8 cellular contexts compared by ENCODE assay signal in genomic region chr19:35040826-35041547, GRCh38. TPM values are rescaled to one million over a fixed set of nuclear protein-coding genes. Genes with fewer than 3 reads are reported as not detected.
DNase-seq lines count a peak whose midpoint lies in the region; ATAC-seq and TF ChIP-seq lines count a peak whose summit lies in the region.

No MANE protein-coding gene starts in this region.

- ATAC-seq in activated B cell treated with CpG ODN at 0.5 μM for 24 hours (ENCODE audit: low read depth) (no peak), Right ventricle myocardium inferior (peak; percentile 86), GM19328 (IDR thresholded peaks at IDR 0.05; ENCODE audit: unreplicated experiment) (no peak)

- peaks cover 2% of the 10 kb centered on the region; the same call in 1 of the 2 replicates for H3K36me3 ChIP-seq in Caco-2 (ENCODE audit: control insufficient read depth, insufficient read depth, low read length)

- CTCF ChIA-PET in Caco-2 (lab: Charles Lee) = interaction anchor here (0.5 to 1.0 kb wide), 5 partner anchors 15 to 652 kb away, joined by 3 to 6 read pairs (median 3); partner anchors contain the start of genes GRAMD1A and LGI4
- CTCF ChIA-PET in activated B cell treated with CpG ODN at 0.5 μM for 24 hours (lab: Charles Lee) = no interaction called here

- H3K4me1 Mint-ChIP-seq in Caco-2 (ENCODE audit: low read depth, unreplicated experiment) (peaks cover 25% of the 10 kb centered on the region), activated B cell treated with CpG ODN at 0.5 μM for 24 hours (peaks cover 55% of the 10 kb centered on the region)

- POLR2A ChIA-PET in Caco-2 (lab: Charles Lee) (interaction anchor here (1.0 kb wide), 1 partner anchor 34 kb away, joined by 10 read pairs; no protein-coding TSS in a partner anchor), activated B cell treated with CpG ODN at 0.5 μM for 24 hours (lab: Charles Lee) (no interaction called here)

- intact Hi-C loops in Caco-2 (cut with micrococcal nuclease; ENCODE audit: unreplicated experiment) = loop anchor here (1.0 to 10.0 kb wide), 4 partner anchors 10 to 196 kb away; no protein-coding TSS in a partner anchor
- intact Hi-C loops in activated B cell treated with CpG ODN at 0.5 μM for 24 hours (cut with micrococcal nuclease) = no loop called here
- intact Hi-C loops in Right ventricle myocardium inferior (cut with DNase I) = loop anchor here (5.0 to 10.0 kb wide), 3 partner anchors 101 to 306 kb away; partner anchors contain the start of genes FXYD7, USF2 and ZNF181

- peak overlapping the region; percentile 90 for H3K27ac Mint-ChIP-seq in Caco-2 (ENCODE audit: unreplicated experiment)
- no peak overlapping the region for H3K27ac Mint-ChIP-seq in activated B cell treated with CpG ODN at 0.5 μM for 24 hours

- peak overlapping the region; percentile 57 for H3K4me3 ChIP-seq in Caco-2 (ENCODE audit: low read depth, low read length)

- peaks cover 36% of the 10 kb centered on the region for H3K4me1 ChIP-seq in Caco-2

- no peaks in the 10 kb centered on the region for H3K27me3 ChIP-seq in Caco-2 (replicated peaks; ENCODE audit: control insufficient read depth, insufficient read depth, low read length)

- H3K4me3 Mint-ChIP-seq in Caco-2 (ENCODE audit: unreplicated experiment) (peak overlapping the region; percentile 89), activated B cell treated with CpG ODN at 0.5 μM for 24 hours (peak overlapping the region; percentile 82)

- H3K27me3 Mint-ChIP-seq in Caco-2 (ENCODE audit: insufficient read depth, unreplicated experiment) (no peaks in the 10 kb centered on the region), activated B cell treated with CpG ODN at 0.5 μM for 24 hours (peaks cover 3% of the 10 kb centered on the region)

- peaks cover 23% of the 10 kb centered on the region for H3K36me3 Mint-ChIP-seq in Caco-2 (ENCODE audit: insufficient read depth, unreplicated experiment)
- no peaks in the 10 kb centered on the region for H3K36me3 Mint-ChIP-seq in activated B cell treated with CpG ODN at 0.5 μM for 24 hours (ENCODE audit: low read depth)

- peak; percentile 94 to 97 for DNase-seq in Caco-2
- no peak for DNase-seq in activated B cell treated with CpG ODN at 0.5 μM for 24 hours
- peak; percentile 96 for DNase-seq in Right ventricle myocardium inferior (ENCODE audit: missing footprints)
- peak in 43 of 56 donors; percentile 4 to 83 (median 44) for DNase-seq in nucleus accumbens (lab: John Stamatoyannopoulos, UW)
- DNase-seq in NCI-H345 treated with DMSO at 0.1 percent for 48 hours (lab: John Stamatoyannopoulos, UW; ENCODE audit: unreplicated experiment) = no peak
- no peak for DNase-seq in NAMALWA (ENCODE audit: low spot score)
- DNase-seq in NCI-H2081 (lab: John Stamatoyannopoulos, UW) = no peak

- TF ChIP-seq CTCF in Caco-2 (IDR thresholded peaks at IDR 0.05; ENCODE audit: insufficient read depth in 1 of 2, low read depth in 1 of 2, low read length in 1 of 2, severe bottlenecking in 1 of 2, unreplicated experiment in 1 of 2) (no peak), activated B cell treated with CpG ODN at 0.5 μM for 24 hours (IDR thresholded peaks at IDR 0.05) (no peak)

- H3K9me3 Mint-ChIP-seq in Caco-2 (ENCODE audit: unreplicated experiment) (no peaks in the 10 kb centered on the region), activated B cell treated with CpG ODN at 0.5 μM for 24 hours (no peaks in the 10 kb centered on the region)

- no peaks in the 10 kb centered on the region for H3K9me3 ChIP-seq in Caco-2

- BruUV-seq in Caco-2 (replicated peaks; lab: Mats Ljungman, UMichigan) = TSS peak; percentile 84

RNA-seq across cellular contexts. Expression of gene HPN, which starts 0.5 kb away (rescaled TPM):
- 20.8 and 21.1 TPM in 2 replicates for total RNA-seq in Caco-2 (2022)
- total RNA-seq in activated B cell treated with CpG ODN at 0.5 μM for 24 hours = not detected in 2 replicates
- 5.5 TPM for total RNA-seq in Right ventricle myocardium inferior

RNA-seq across cellular contexts. Expression of gene SCN1B, which starts 10.7 kb away (rescaled TPM):
- total RNA-seq in Caco-2 (2022) (1.7 and 1.9 TPM in 2 replicates), activated B cell treated with CpG ODN at 0.5 μM for 24 hours (0.34 and 0.47 TPM in 2 replicates), Right ventricle myocardium inferior (44.3 TPM)

RNA-seq across cellular contexts. Expression of gene GRAMD1A, which starts 40.9 kb away (rescaled TPM):
- total RNA-seq in Caco-2 (2022) (110 and 132 TPM in 2 replicates), activated B cell treated with CpG ODN at 0.5 μM for 24 hours (52.9 and 54.4 TPM in 2 replicates), Right ventricle myocardium inferior (25.8 TPM)

Comparison
In these comparisons a context has a peak if more than half of its experiments do, and no peak if none do; other contexts are left out.
1. DNase-seq: peak in Caco-2 (2 of 2), Right ventricle myocardium inferior (single experiment) and nucleus accumbens (43 of 56); none in activated B cell treated with CpG ODN at 0.5 μM for 24 hours (single experiment), NCI-H345 treated with DMSO at 0.1 percent for 48 hours (single experiment), NAMALWA (single experiment) and NCI-H2081 (0 of 2).
2. RNA of gene SCN1B, which starts 10.7 kb away (total RNA-seq): 44.3 TPM in Right ventricle myocardium inferior (single experiment); 1.7 to 1.9 TPM in Caco-2 and 0.34 to 0.47 TPM in activated B cell treated with CpG ODN at 0.5 μM for 24 hours; every median in the first group is over 10 times any median in the second.